In the genomic region with DNA sequence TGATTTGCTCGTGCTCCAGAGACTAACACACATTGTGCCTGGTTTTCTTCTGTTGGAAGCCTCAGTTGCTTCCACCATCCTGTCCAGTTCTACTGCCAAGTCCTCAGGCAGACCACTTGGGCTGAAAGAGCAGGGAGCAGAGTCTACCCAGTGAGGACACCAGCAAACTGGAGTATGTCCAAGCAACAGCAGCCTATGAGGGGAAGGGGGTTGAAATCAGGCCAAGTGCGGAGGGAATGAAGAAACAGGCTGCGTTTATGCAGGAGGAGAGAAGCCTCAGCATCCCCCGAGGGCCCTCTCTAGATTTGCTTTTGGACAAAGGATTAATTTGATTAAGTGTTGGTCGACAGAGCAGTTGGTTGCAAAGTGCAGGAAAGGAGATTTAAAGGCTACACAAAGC, we compare ENCODE assay signal across 14 cellular contexts. TPM values are rescaled to one million over a fixed set of nuclear protein-coding genes. Genes with fewer than 3 reads are reported as not detected.
DNase-seq lines count a peak whose midpoint lies in the region; ATAC-seq and TF ChIP-seq lines count a peak whose summit lies in the region.
"Had no signal": no experiment of that assay in that cellular context is flagged by ENCODE, and none has a peak within 500 bp of the region (broad histone marks: within the 10 kb centered on the region; RNA-seq: fewer than 3 reads in every experiment).

No MANE protein-coding gene starts in this region.

- H3K27ac Mint-ChIP-seq in activated naive CD4-positive, alpha-beta T cell treated with anti-CD3 and anti-CD28 coated beads, Interleukin-2, amount 10 ng/mL, durations not matched to agents 7 days and 5 days, result peak overlapping the region; percentile 93
- peak overlapping the region; percentile 94 to 98 for H3K27ac Mint-ChIP-seq in effector memory CD8-positive, alpha-beta T cell
- peak overlapping the region; percentile 98 for H3K27ac Mint-ChIP-seq in stimulated activated effector memory CD8-positive, alpha-beta T cell treated with anti-CD3 and anti-CD28 coated beads, Interleukin-12 subunit alpha, Interleukin-12 subunit beta, amount 100 ng/mL, for 72 hours
- H3K27ac Mint-ChIP-seq: progenitor cell of endocrine pancreas had no signal

- peak overlapping the region; percentile 72 to 95 for H3K27ac ChIP-seq in SK-N-SH (ENCODE audit: low read depth in 2 of 2, low read length in 1 of 2)
- no peak overlapping the region for H3K27ac ChIP-seq in psoas muscle

- POLR2A ChIA-PET in SK-N-SH (lab: Yijun Ruan, JAX), result no interaction called here

- H3K36me3 ChIP-seq in SK-N-SH (replicated peaks in 1 of 2; ENCODE audit: control insufficient read depth in 1 of 2, insufficient read depth in 2 of 2, low read length in 1 of 2), result no peaks in the 10 kb centered on the region
- H3K36me3 ChIP-seq in psoas muscle (ENCODE audit: insufficient read depth in 1 of 2, low read depth in 1 of 2), result no peaks in the 10 kb centered on the region
- H3K36me3 ChIP-seq: HAP-1 had no signal

- peak overlapping the region; percentile 61 for H3K4me3 Mint-ChIP-seq in activated naive CD4-positive, alpha-beta T cell treated with anti-CD3 and anti-CD28 coated beads, Interleukin-2, amount 10 ng/mL, durations not matched to agents 7 days and 5 days
- peak overlapping the region; percentile 74 to 78 for H3K4me3 Mint-ChIP-seq in effector memory CD8-positive, alpha-beta T cell
- H3K4me3 Mint-ChIP-seq in stimulated activated effector memory CD8-positive, alpha-beta T cell treated with anti-CD3 and anti-CD28 coated beads, Interleukin-12 subunit alpha, Interleukin-12 subunit beta, amount 100 ng/mL, for 72 hours, result peak overlapping the region; percentile 72

- no peak for TF ChIP-seq EP300 in SK-N-SH (IDR thresholded peaks at IDR 0.05; ENCODE audit: borderline replicate concordance in 1 of 2, low read depth in 1 of 2, low read length in 1 of 2)

- H3K27me3 ChIP-seq in SK-N-SH (ENCODE audit: insufficient read depth) (no peaks in the 10 kb centered on the region), psoas muscle (ENCODE audit: insufficient read depth in 3 of 3, low read length in 2 of 3) (peaks cover 0 to 1% (median 0%) of the 10 kb centered on the region in 3 donors)

- no peak for DNase-seq in activated naive CD4-positive, alpha-beta T cell treated with anti-CD3 and anti-CD28 coated beads, Interleukin-2, amount 10 ng/mL, durations not matched to agents 7 days and 5 days
- no peak for DNase-seq in activated naive CD4-positive, alpha-beta T cell (lab: John Stamatoyannopoulos, UW)
- peak; percentile 33 for DNase-seq in SK-N-SH
- no peak for DNase-seq in effector memory CD8-positive, alpha-beta T cell
- no peak for DNase-seq in stimulated activated effector memory CD8-positive, alpha-beta T cell treated with anti-CD3 and anti-CD28 coated beads, Interleukin-12 subunit alpha, Interleukin-12 subunit beta, amount 100 ng/mL, for 72 hours (ENCODE audit: low spot score in 2 of 2)
- DNase-seq in psoas muscle, result no peak
- no peak for DNase-seq in GM20000 (ENCODE audit: low spot score)
- DNase-seq in Right ventricle myocardium inferior (ENCODE audit: missing footprints), result no peak
- DNase-seq: AML-193, mesendoderm, NCI-H187 treated with DMSO at 0.1 percent for 48 hours had no signal

- H3K27me3 Mint-ChIP-seq in activated naive CD4-positive, alpha-beta T cell treated with anti-CD3 and anti-CD28 coated beads, Interleukin-2, amount 10 ng/mL, durations not matched to agents 7 days and 5 days, result no peaks in the 10 kb centered on the region
- H3K27me3 Mint-ChIP-seq in effector memory CD8-positive, alpha-beta T cell, result no peaks in the 10 kb centered on the region

- no peaks in the 10 kb centered on the region for H3K9me3 Mint-ChIP-seq in activated naive CD4-positive, alpha-beta T cell treated with anti-CD3 and anti-CD28 coated beads, Interleukin-2, amount 10 ng/mL, durations not matched to agents 7 days and 5 days
- no peaks in the 10 kb centered on the region for H3K9me3 Mint-ChIP-seq in effector memory CD8-positive, alpha-beta T cell
- H3K9me3 Mint-ChIP-seq in stimulated activated effector memory CD8-positive, alpha-beta T cell treated with anti-CD3 and anti-CD28 coated beads, Interleukin-12 subunit alpha, Interleukin-12 subunit beta, amount 100 ng/mL, for 72 hours, result no peaks in the 10 kb centered on the region

- H3K4me3 ChIP-seq in SK-N-SH (ENCODE audit: low read depth in 2 of 2, low read length in 1 of 2) (peak overlapping the region in 1 of 2 experiments; percentile 27; a peak in 1 of 4 replicates), psoas muscle (no peak overlapping the region)
- H3K4me3 ChIP-seq: HAP-1 had no signal

- H4K20me1 ChIP-seq in SK-N-SH (ENCODE audit: insufficient read depth), result no peaks in the 10 kb centered on the region

- TF ChIP-seq RAD21 in SK-N-SH (IDR thresholded peaks at IDR 0.05; ENCODE audit: low read length), result no peak

- 33% methylated on average over 4 of the region's 5 CpGs for WGBS in SK-N-SH (ENCODE audit: low lambda C conversion rate)
- WGBS in psoas muscle, 3 donors, result 33 to 48% (median 34%) methylated on average over 5 of the region's 5 CpGs

- H3K9me3 ChIP-seq in SK-N-SH (no peaks in the 10 kb centered on the region), psoas muscle (no peaks in the 10 kb centered on the region)
- H3K9me3 ChIP-seq: HAP-1 had no signal

- ATAC-seq in effector memory CD8-positive, alpha-beta T cell (replicated peaks), result no peak
- no peak for ATAC-seq in stimulated activated effector memory CD8-positive, alpha-beta T cell treated with anti-CD3 and anti-CD28 coated beads, Interleukin-12 subunit alpha, Interleukin-12 subunit beta, amount 100 ng/mL, for 72 hours
- ATAC-seq in psoas muscle (no peak), Right ventricle myocardium inferior (no peak)

- H3K36me3 Mint-ChIP-seq in activated naive CD4-positive, alpha-beta T cell treated with anti-CD3 and anti-CD28 coated beads, Interleukin-2, amount 10 ng/mL, durations not matched to agents 7 days and 5 days, result peaks cover 79% of the 10 kb centered on the region
- H3K36me3 Mint-ChIP-seq in effector memory CD8-positive, alpha-beta T cell (ENCODE audit: insufficient read depth), result peaks cover 20% of the 10 kb centered on the region
- peaks cover 60% of the 10 kb centered on the region for H3K36me3 Mint-ChIP-seq in stimulated activated effector memory CD8-positive, alpha-beta T cell treated with anti-CD3 and anti-CD28 coated beads, Interleukin-12 subunit alpha, Interleukin-12 subunit beta, amount 100 ng/mL, for 72 hours

- peaks cover 22% of the 10 kb centered on the region for H3F3A ChIP-seq in SK-N-SH (replicated peaks; ENCODE audit: insufficient read depth)

- no peaks in the 10 kb centered on the region for H3K9me2 ChIP-seq in SK-N-SH

- H3K79me2 ChIP-seq in SK-N-SH (ENCODE audit: insufficient read depth), result no peaks in the 10 kb centered on the region

- intact Hi-C loops in psoas muscle (cut with DNase I) (no loop called here), Right ventricle myocardium inferior (cut with DNase I) (no loop called here)

- peaks cover 98% of the 10 kb centered on the region for H3K4me1 Mint-ChIP-seq in activated naive CD4-positive, alpha-beta T cell treated with anti-CD3 and anti-CD28 coated beads, Interleukin-2, amount 10 ng/mL, durations not matched to agents 7 days and 5 days
- H3K4me1 Mint-ChIP-seq in effector memory CD8-positive, alpha-beta T cell (ENCODE audit: low read depth in 2 of 2), result peaks cover 93 to 96% of the 10 kb centered on the region in 2 donors
- H3K4me1 Mint-ChIP-seq in stimulated activated effector memory CD8-positive, alpha-beta T cell treated with anti-CD3 and anti-CD28 coated beads, Interleukin-12 subunit alpha, Interleukin-12 subunit beta, amount 100 ng/mL, for 72 hours, result peaks cover 99% of the 10 kb centered on the region

- TF ChIP-seq CTCF in SK-N-SH (IDR thresholded peaks at IDR 0.05), result no peak
- no peak for TF ChIP-seq CTCF in psoas muscle (IDR thresholded peaks at IDR 0.05)
- TF ChIP-seq CTCF in GM20000 (IDR thresholded peaks at IDR 0.05; ENCODE audit: extremely low read depth, missing control alignments), result no peak

- CTCF ChIA-PET in activated naive CD4-positive, alpha-beta T cell treated with anti-CD3 and anti-CD28 coated beads, Interleukin-2, amount 10 ng/mL, durations not matched to agents 7 days and 5 days (lab: Charles Lee), result interaction anchor here (1.5 kb wide), 1 partner anchor 10 kb away, joined by 3 read pairs; no protein-coding TSS in a partner anchor
- CTCF ChIA-PET in SK-N-SH (lab: Yijun Ruan, JAX), result interaction anchor here (0.9 to 1.1 kb wide), 2 partner anchors 18 to 328 kb away, joined by 3 read pairs; a partner anchor contains a TSS

- peak overlapping the region; percentile 52 for H3K9ac ChIP-seq in SK-N-SH

- peaks cover 23% of the 10 kb centered on the region in 2 experiments; a peak in 3 of 4 replicates for H3K4me1 ChIP-seq in SK-N-SH (ENCODE audit: control insufficient read depth in 1 of 2, insufficient read depth in 2 of 2, low read depth in 1 of 2, low read length in 1 of 2)
- H3K4me1 ChIP-seq in psoas muscle, result no peaks in the 10 kb centered on the region
- H3K4me1 ChIP-seq: HAP-1 had no signal

- peak overlapping the region; percentile 91 for H2AFZ ChIP-seq in SK-N-SH (ENCODE audit: low read depth)

- peak overlapping the region; percentile 71 for H3K4me2 ChIP-seq in SK-N-SH

TF ChIP-seq in SK-N-SH, 30 proteins besides CTCF, POLR2A, EP300 and RAD21:
- TF ChIP-seq TAF1 (IDR thresholded peaks at IDR 0.05; ENCODE audit: borderline replicate concordance, low read depth, low read length), result no peak
- TF ChIP-seq EZH2phosphoT487 (IDR thresholded peaks at IDR 0.05; ENCODE audit: borderline replicate concordance, low read depth), result no peak
- no peak for TF ChIP-seq YY1 (IDR thresholded peaks at IDR 0.05; ENCODE audit: low read depth)

RNA-seq across cellular contexts. Expression of a gene that starts 14.5 kb away (rescaled TPM):
- polyA plus RNA-seq in SK-N-SH (2012; rRNA removed) (3.8 and 5.2 TPM in 2 replicates), psoas muscle (under 1 TPM; 0.37 to 0.67 (median 0.55) TPM)
- 5.2 and 5.4 TPM in 2 replicates for polyA plus RNA-seq in SK-N-SH (2012; cell fraction: cytosol; rRNA removed)
- polyA plus RNA-seq in SK-N-SH (2012; cell fraction: nucleus; rRNA removed), result 5.7 and 7.1 TPM in 2 replicates
- total RNA-seq in psoas muscle (1 to 10 TPM; 3.5 to 4.4 (median 4.0) TPM), Right ventricle myocardium inferior (7.9 TPM)
- total RNA-seq: bronchial epithelial cell, progenitor cell of endocrine pancreas had no signal
